1 cellular context compared by ENCODE assay signal in genomic region chr6:49462927-49463611, GRCh38.
TF ChIP-seq lines count a peak whose summit lies in the region.

TSS of gene CENPQ (plus strand) at chr6:49463370. CDS start at chr6:49470177, 6,807 bp downstream.
TSS of gene MMUT (minus strand) at chr6:49463253. CDS start at chr6:49459466, 3,787 bp downstream.

TF ChIP-seq in K562, 482 proteins besides CTCF, POLR2A, EP300 and RAD21 (continued from another document and continues in another):
- TF ChIP-seq PRPF4 (IDR thresholded peaks at IDR 0.05; ENCODE audit: insufficient read depth, low read depth, low read length, poor library complexity, severe bottlenecking) (no peak), ZEB2 (IDR thresholded peaks at IDR 0.05) (peak; percentile 74), JUN (IDR thresholded peaks at IDR 0.05; ENCODE audit: borderline replicate concordance, low read depth, low read length) (0 out of 2 replicates have a peak, but pooled peaks have one; percentile 48), JUN (CRISPR knock-in tag; IDR thresholded peaks at IDR 0.05; ENCODE audit: borderline replicate concordance) (0 out of 2 replicates have a peak, but pooled peaks have one; percentile 24), PHB2 (IDR thresholded peaks at IDR 0.05; ENCODE audit: low read depth) (no peak; the same call in 1 of the 2 replicates), ELF2 (CRISPR knock-in tag; IDR thresholded peaks at IDR 0.05) (peak; percentile 95), NR3C1 (CRISPR knock-in tag; IDR thresholded peaks at IDR 0.05) (no peak), SRSF1 (IDR thresholded peaks at IDR 0.05; ENCODE audit: low read depth, low read length) (no peak), ZNF175 (CRISPR knock-in tag; IDR thresholded peaks at IDR 0.05; ENCODE audit: low read depth) (0 out of 2 replicates have a peak, but pooled peaks have one; percentile 19), CHD4 (IDR thresholded peaks at IDR 0.05; ENCODE audit: insufficient read depth, insufficient replicate concordance, low read depth, low read length, poor library complexity, severe bottlenecking) (no peak), KHSRP (IDR thresholded peaks at IDR 0.05) (peak; percentile 91), ZBTB1 (CRISPR knock-in tag; IDR thresholded peaks at IDR 0.05; ENCODE audit: borderline replicate concordance, low read depth) (0 out of 2 replicates have a peak, but pooled peaks have one; percentile 70), SMAD2 (IDR thresholded peaks at IDR 0.05; ENCODE audit: low read depth, low read length) (no peak), MBD1 (CRISPR knock-in tag; IDR thresholded peaks at IDR 0.05) (no peak), KLF1 (tag; IDR thresholded peaks at IDR 0.05) (peak; percentile 84; the same call in 1 of the 2 replicates), CCAR2 (IDR thresholded peaks at IDR 0.05; ENCODE audit: low read depth, low read length) (no peak), MBD2 (IDR thresholded peaks at IDR 0.05; ENCODE audit: borderline replicate concordance, low read depth) (peak; percentile 79), ERF (CRISPR knock-in tag; IDR thresholded peaks at IDR 0.05) (no peak), NFIC (IDR thresholded peaks at IDR 0.05) (0 out of 2 replicates have a peak, but pooled peaks have one; percentile 18), ATF1 (CRISPR knock-in tag; IDR thresholded peaks at IDR 0.05) (peak; percentile 94), ATF1 (tag; IDR thresholded peaks at IDR 0.05) (peak; percentile 99), ZNF217 (CRISPR knock-in tag; IDR thresholded peaks at IDR 0.05) (no peak), PTRF (tag; IDR thresholded peaks at IDR 0.05) (no peak), ZNF436 (CRISPR knock-in tag; IDR thresholded peaks at IDR 0.05) (no peak), KDM5B (IDR thresholded peaks at IDR 0.05; ENCODE audit: insufficient replicate concordance, low read depth, low read length) (peak; percentile 87), SRF (CRISPR knock-in tag; IDR thresholded peaks at IDR 0.05) (peak in 1 of 2 experiments; percentile 46; a peak in 1 of 4 replicates), PHF8 (IDR thresholded peaks at IDR 0.05; ENCODE audit: borderline replicate concordance, low read length) (peak; percentile 93), TCF7 (IDR thresholded peaks at IDR 0.05; ENCODE audit: borderline replicate concordance) (no peak), BRF1 (IDR thresholded peaks at IDR 0.05; ENCODE audit: borderline replicate concordance, extremely low read depth, insufficient read length) (no peak), MNT (conservative IDR thresholded peaks at IDR 0.05) (peak; percentile 90 to 97), ARHGAP35 (IDR thresholded peaks at IDR 0.05; ENCODE audit: partially characterized antibody) (no peak), MECOM (CRISPR knock-in tag; IDR thresholded peaks at IDR 0.05) (no peak), ZNF584 (CRISPR knock-in tag; IDR thresholded peaks at IDR 0.05; ENCODE audit: low read depth) (no peak), TAF7 (tag; IDR thresholded peaks at IDR 0.05) (peak; percentile 82), EGR1 (conservative IDR thresholded peaks at IDR 0.05) (peak; percentile 98), NCOA4 (IDR thresholded peaks at IDR 0.05; ENCODE audit: partially characterized antibody) (no peak), YY1 (IDR thresholded peaks at IDR 0.05; ENCODE audit: borderline replicate concordance in 1 of 3, control insufficient read depth in 1 of 3, extremely low read depth in 1 of 3, insufficient read depth in 3 of 3, insufficient read length in 1 of 3, insufficient replicate concordance in 2 of 3, low read depth in 1 of 3, low read length in 2 of 3) (peak in 2 of 3 experiments; percentile 61 to 64), ZBTB49 (CRISPR knock-in tag; IDR thresholded peaks at IDR 0.05; ENCODE audit: borderline replicate concordance) (0 out of 2 replicates have a peak, but pooled peaks have one; percentile 49), COPS2 (conservative IDR thresholded peaks at IDR 0.05) (no peak), SIN3A (IDR thresholded peaks at IDR 0.05; ENCODE audit: borderline replicate concordance in 2 of 2, control insufficient read depth in 1 of 2, low read depth in 2 of 2, low read length in 2 of 2) (peak; percentile 83 to 99), ZNF311 (CRISPR knock-in tag; IDR thresholded peaks at IDR 0.05) (no peak), FOXJ2 (tag; IDR thresholded peaks at IDR 0.05) (0 out of 2 replicates have a peak, but pooled peaks have one; percentile 39), SNAPC5 (CRISPR knock-in tag; IDR thresholded peaks at IDR 0.05) (no peak), ZNF143 (CRISPR knock-in tag; IDR thresholded peaks at IDR 0.05) (no peak), CCNT2 (IDR thresholded peaks at IDR 0.05; ENCODE audit: borderline replicate concordance, extremely low read depth, insufficient read length, low read depth, low read length) (peak; percentile 83), HDAC8 (tag; IDR thresholded peaks at IDR 0.05) (no peak), ZNF347 (CRISPR knock-in tag; IDR thresholded peaks at IDR 0.05; ENCODE audit: low read depth) (no peak), CBFB (CRISPR knock-in tag; IDR thresholded peaks at IDR 0.05) (no peak)
- TF ChIP-seq, protein P1, sequence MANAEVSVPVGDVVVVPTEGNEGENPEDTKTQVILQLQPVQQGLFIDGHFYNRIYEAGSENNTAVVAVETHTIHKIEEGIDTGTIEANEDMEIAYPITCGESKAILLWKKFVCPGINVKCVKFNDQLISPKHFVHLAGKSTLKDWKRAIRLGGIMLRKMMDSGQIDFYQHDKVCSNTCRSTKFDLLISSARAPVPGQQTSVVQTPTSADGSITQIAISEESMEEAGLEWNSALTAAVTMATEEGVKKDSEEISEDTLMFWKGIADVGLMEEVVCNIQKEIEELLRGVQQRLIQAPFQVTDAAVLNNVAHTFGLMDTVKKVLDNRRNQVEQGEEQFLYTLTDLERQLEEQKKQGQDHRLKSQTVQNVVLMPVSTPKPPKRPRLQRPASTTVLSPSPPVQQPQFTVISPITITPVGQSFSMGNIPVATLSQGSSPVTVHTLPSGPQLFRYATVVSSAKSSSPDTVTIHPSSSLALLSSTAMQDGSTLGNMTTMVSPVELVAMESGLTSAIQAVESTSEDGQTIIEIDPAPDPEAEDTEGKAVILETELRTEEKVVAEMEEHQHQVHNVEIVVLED (CRISPR knock-in tag; IDR thresholded peaks at IDR 0.05) = peak; percentile 70
- TF ChIP-seq, protein P2, sequence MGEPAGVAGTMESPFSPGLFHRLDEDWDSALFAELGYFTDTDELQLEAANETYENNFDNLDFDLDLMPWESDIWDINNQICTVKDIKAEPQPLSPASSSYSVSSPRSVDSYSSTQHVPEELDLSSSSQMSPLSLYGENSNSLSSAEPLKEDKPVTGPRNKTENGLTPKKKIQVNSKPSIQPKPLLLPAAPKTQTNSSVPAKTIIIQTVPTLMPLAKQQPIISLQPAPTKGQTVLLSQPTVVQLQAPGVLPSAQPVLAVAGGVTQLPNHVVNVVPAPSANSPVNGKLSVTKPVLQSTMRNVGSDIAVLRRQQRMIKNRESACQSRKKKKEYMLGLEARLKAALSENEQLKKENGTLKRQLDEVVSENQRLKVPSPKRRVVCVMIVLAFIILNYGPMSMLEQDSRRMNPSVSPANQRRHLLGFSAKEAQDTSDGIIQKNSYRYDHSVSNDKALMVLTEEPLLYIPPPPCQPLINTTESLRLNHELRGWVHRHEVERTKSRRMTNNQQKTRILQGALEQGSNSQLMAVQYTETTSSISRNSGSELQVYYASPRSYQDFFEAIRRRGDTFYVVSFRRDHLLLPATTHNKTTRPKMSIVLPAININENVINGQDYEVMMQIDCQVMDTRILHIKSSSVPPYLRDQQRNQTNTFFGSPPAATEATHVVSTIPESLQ (CRISPR knock-in tag; IDR thresholded peaks at IDR 0.05) = 0 out of 2 replicates have a peak, but pooled peaks have one; percentile 49
- TF ChIP-seq, protein P3, sequence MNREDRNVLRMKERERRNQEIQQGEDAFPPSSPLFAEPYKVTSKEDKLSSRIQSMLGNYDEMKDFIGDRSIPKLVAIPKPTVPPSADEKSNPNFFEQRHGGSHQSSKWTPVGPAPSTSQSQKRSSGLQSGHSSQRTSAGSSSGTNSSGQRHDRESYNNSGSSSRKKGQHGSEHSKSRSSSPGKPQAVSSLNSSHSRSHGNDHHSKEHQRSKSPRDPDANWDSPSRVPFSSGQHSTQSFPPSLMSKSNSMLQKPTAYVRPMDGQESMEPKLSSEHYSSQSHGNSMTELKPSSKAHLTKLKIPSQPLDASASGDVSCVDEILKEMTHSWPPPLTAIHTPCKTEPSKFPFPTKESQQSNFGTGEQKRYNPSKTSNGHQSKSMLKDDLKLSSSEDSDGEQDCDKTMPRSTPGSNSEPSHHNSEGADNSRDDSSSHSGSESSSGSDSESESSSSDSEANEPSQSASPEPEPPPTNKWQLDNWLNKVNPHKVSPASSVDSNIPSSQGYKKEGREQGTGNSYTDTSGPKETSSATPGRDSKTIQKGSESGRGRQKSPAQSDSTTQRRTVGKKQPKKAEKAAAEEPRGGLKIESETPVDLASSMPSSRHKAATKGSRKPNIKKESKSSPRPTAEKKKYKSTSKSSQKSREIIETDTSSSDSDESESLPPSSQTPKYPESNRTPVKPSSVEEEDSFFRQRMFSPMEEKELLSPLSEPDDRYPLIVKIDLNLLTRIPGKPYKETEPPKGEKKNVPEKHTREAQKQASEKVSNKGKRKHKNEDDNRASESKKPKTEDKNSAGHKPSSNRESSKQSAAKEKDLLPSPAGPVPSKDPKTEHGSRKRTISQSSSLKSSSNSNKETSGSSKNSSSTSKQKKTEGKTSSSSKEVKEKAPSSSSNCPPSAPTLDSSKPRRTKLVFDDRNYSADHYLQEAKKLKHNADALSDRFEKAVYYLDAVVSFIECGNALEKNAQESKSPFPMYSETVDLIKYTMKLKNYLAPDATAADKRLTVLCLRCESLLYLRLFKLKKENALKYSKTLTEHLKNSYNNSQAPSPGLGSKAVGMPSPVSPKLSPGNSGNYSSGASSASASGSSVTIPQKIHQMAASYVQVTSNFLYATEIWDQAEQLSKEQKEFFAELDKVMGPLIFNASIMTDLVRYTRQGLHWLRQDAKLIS (CRISPR knock-in tag; IDR thresholded peaks at IDR 0.05) = peak; percentile 60; the same call in 1 of the 2 replicates
- TF ChIP-seq, protein P4, sequence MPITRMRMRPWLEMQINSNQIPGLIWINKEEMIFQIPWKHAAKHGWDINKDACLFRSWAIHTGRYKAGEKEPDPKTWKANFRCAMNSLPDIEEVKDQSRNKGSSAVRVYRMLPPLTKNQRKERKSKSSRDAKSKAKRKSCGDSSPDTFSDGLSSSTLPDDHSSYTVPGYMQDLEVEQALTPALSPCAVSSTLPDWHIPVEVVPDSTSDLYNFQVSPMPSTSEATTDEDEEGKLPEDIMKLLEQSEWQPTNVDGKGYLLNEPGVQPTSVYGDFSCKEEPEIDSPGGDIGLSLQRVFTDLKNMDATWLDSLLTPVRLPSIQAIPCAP (CRISPR knock-in tag; IDR thresholded peaks at IDR 0.05; ENCODE audit: borderline replicate concordance) = 0 out of 2 replicates have a peak, but pooled peaks have one; percentile 67
- TF ChIP-seq, protein P5, sequence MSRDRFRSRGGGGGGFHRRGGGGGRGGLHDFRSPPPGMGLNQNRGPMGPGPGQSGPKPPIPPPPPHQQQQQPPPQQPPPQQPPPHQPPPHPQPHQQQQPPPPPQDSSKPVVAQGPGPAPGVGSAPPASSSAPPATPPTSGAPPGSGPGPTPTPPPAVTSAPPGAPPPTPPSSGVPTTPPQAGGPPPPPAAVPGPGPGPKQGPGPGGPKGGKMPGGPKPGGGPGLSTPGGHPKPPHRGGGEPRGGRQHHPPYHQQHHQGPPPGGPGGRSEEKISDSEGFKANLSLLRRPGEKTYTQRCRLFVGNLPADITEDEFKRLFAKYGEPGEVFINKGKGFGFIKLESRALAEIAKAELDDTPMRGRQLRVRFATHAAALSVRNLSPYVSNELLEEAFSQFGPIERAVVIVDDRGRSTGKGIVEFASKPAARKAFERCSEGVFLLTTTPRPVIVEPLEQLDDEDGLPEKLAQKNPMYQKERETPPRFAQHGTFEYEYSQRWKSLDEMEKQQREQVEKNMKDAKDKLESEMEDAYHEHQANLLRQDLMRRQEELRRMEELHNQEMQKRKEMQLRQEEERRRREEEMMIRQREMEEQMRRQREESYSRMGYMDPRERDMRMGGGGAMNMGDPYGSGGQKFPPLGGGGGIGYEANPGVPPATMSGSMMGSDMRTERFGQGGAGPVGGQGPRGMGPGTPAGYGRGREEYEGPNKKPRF (IDR thresholded peaks at IDR 0.05; ENCODE audit: low read depth, low read length) = no peak
